In the genomic region with DNA sequence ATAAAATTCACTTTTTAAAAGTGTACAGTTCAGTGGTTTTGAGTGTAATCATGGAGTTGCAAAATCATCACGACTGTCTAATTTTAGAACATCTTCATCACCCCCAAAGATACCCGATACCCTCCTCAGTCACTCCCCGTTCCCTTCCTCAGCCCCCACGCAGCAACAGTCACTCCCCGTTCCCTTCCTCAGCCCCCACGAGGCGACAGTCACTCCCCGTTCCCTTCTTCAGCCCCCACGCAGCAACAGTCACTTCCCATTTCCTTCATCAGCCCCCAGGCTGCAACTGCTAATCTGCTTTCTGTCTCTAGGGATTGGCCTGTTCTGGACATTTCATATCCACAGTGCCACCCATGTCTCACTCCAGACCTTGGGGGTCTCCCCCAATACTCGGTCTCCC, we compare ENCODE assay signal across 15 cellular contexts.
"Had no signal": no experiment of that assay in that cellular context is flagged by ENCODE, and none has a peak within 500 bp of the region (broad histone marks: within the 10 kb centered on the region; RNA-seq: fewer than 3 reads in every experiment).

No MANE protein-coding gene starts in this region.

- H3K4me3 Mint-ChIP-seq: activated CD4-positive, alpha-beta T cell treated with anti-CD3 and anti-CD28 coated beads, Interleukin-2, amount 10 ng/mL, durations not matched to agents 7 days and 5 days; activated naive CD8-positive, alpha-beta T cell treated with anti-CD3 and anti-CD28 coated beads, Interleukin-2, amount 50 U/mL, for 24 hours; activated T-helper 17 cell treated with anti-CD3 and anti-CD28 coated beads, Interleukin-2, amount 50 U/mL, for 72 hours; stimulated activated naive CD8-positive, alpha-beta T cell treated with anti-CD3 and anti-CD28 coated beads, Interleukin-15, amount 100 ng/mL, for 72 hours had no signal

- H3K27ac Mint-ChIP-seq: activated CD4-positive, alpha-beta T cell treated with anti-CD3 and anti-CD28 coated beads, Interleukin-2, amount 10 ng/mL, durations not matched to agents 7 days and 5 days; activated naive CD8-positive, alpha-beta T cell treated with anti-CD3 and anti-CD28 coated beads, Interleukin-2, amount 50 U/mL, for 24 hours; activated T-helper 17 cell treated with anti-CD3 and anti-CD28 coated beads, Interleukin-2, amount 50 U/mL, for 72 hours had no signal

- H3K4me3 ChIP-seq: dorsolateral prefrontal cortex, gastrocnemius medialis, heart right ventricle, psoas muscle, right lobe of liver, spleen had no signal

- H3K9me3 Mint-ChIP-seq: activated CD4-positive, alpha-beta T cell treated with anti-CD3 and anti-CD28 coated beads, Interleukin-2, amount 10 ng/mL, durations not matched to agents 7 days and 5 days; activated T-helper 17 cell treated with anti-CD3 and anti-CD28 coated beads, Interleukin-2, amount 50 U/mL, for 72 hours had no signal

- H3K27me3 ChIP-seq: right lobe of liver had no signal

- H3K4me1 ChIP-seq: gastrocnemius medialis, heart right ventricle, psoas muscle, right lobe of liver had no signal

- H3K9me3 ChIP-seq: gastrocnemius medialis, heart right ventricle, psoas muscle, right lobe of liver had no signal

- H3K27ac ChIP-seq: gastrocnemius medialis, heart right ventricle, psoas muscle, right lobe of liver, spleen had no signal

- H3K27me3 Mint-ChIP-seq: activated CD4-positive, alpha-beta T cell treated with anti-CD3 and anti-CD28 coated beads, Interleukin-2, amount 10 ng/mL, durations not matched to agents 7 days and 5 days had no signal

- H3K36me3 Mint-ChIP-seq: naive B cell had no signal

- H3K36me3 ChIP-seq: gastrocnemius medialis, heart right ventricle, right lobe of liver, spleen had no signal

- DNase-seq: activated CD4-positive, alpha-beta T cell treated with anti-CD3 and anti-CD28 coated beads, Interleukin-2, amount 10 ng/mL, durations not matched to agents 7 days and 5 days; activated naive CD4-positive, alpha-beta T cell treated with Interleukin-2 at 50 U/mL for 16 hours; activated naive CD8-positive, alpha-beta T cell treated with anti-CD3 and anti-CD28 coated beads, Interleukin-2, amount 50 U/mL, for 24 hours; erythroblast; gastrocnemius medialis; heart right ventricle; mammary epithelial cell; naive B cell; spleen; stimulated activated naive CD8-positive, alpha-beta T cell treated with anti-CD3 and anti-CD28 coated beads, Interleukin-15, amount 100 ng/mL, for 72 hours had no signal

- ATAC-seq: activated naive CD8-positive, alpha-beta T cell treated with anti-CD3 and anti-CD28 coated beads, Interleukin-2, amount 50 U/mL, for 24 hours; activated T-helper 17 cell treated with anti-CD3 and anti-CD28 coated beads, Interleukin-2, amount 50 U/mL, for 72 hours; gastrocnemius medialis; heart right ventricle; left lobe of liver; psoas muscle; right lobe of liver; stimulated activated naive CD8-positive, alpha-beta T cell treated with anti-CD3 and anti-CD28 coated beads, Interleukin-15, amount 100 ng/mL, for 72 hours had no signal
